Comparison of ENCODE assay signal across 1 cellular context in the genomic region with DNA sequence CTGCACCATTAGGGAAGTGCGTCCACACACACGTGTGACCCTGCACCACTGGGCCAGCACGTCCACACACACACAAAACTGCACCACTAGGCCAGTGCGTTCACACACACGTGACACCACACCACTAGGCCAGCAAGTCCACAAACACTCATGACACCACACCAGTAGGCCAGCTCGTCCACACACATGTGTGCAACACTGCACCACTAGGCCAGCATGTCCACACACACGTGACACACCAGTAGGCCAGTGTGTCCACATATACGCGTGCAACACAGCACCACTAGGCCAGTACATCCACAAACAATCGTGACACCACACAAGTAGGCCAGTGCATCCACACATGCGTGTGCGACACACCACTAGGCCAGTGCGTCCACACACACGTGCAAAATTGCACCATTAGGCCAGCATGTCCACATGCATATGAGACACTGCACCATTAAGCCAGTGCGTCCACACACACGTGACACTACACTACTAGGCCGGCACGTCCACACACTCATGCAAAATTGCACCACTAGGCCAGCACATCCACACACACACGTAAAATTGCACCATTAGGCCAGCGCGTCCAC.
TF ChIP-seq lines count a peak whose summit lies in the region.

No MANE protein-coding gene starts in this region.

TF ChIP-seq in K562, 482 proteins besides CTCF, POLR2A, EP300 and RAD21:
- TF ChIP-seq CBFB (CRISPR knock-in tag; IDR thresholded peaks at IDR 0.05) (peak; percentile 56; the same call in 1 of the 2 replicates), WHSC1 (IDR thresholded peaks at IDR 0.05; ENCODE audit: low read length) (peak; percentile 13), FOXA3 (CRISPR knock-in tag; conservative IDR thresholded peaks at IDR 0.05 in 1 of 2, IDR thresholded peaks at IDR 0.05 in 1 of 2) (peak in 1 of 2 experiments; percentile 47; a peak in 1 of 4 replicates), ZNF143 (CRISPR knock-in tag; IDR thresholded peaks at IDR 0.05) (0 out of 2 replicates have a peak, but pooled peaks have one; percentile 21), MEIS2 (IDR thresholded peaks at IDR 0.05; ENCODE audit: partially characterized antibody) (no peak), CREM (IDR thresholded peaks at IDR 0.05; ENCODE audit: low read depth) (no peak), ZFP36 (IDR thresholded peaks at IDR 0.05; ENCODE audit: low read depth, low read length, partially characterized antibody) (no peak), ZBTB8A (IDR thresholded peaks at IDR 0.05; ENCODE audit: partially characterized antibody) (no peak), GTF2A2 (tag; IDR thresholded peaks at IDR 0.05) (no peak), RBM22 (IDR thresholded peaks at IDR 0.05; ENCODE audit: low read depth, low read length, poor library complexity, severe bottlenecking) (peak; percentile 71), POLR2G (IDR thresholded peaks at IDR 0.05; ENCODE audit: low read depth, low read length) (peak; percentile 25; the same call in 1 of the 2 replicates)
- TF ChIP-seq, protein P1, sequence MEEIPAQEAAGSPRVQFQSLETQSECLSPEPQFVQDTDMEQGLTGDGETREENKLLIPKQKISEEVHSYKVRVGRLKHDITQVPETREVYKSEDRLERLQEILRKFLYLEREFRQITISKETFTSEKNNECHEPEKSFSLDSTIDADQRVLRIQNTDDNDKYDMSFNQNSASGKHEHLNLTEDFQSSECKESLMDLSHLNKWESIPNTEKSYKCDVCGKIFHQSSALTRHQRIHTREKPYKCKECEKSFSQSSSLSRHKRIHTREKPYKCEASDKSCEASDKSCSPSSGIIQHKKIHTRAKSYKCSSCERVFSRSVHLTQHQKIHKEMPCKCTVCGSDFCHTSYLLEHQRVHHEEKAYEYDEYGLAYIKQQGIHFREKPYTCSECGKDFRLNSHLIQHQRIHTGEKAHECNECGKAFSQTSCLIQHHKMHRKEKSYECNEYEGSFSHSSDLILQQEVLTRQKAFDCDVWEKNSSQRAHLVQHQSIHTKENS (CRISPR knock-in tag; IDR thresholded peaks at IDR 0.05), result no peak
- TF ChIP-seq, protein P2, sequence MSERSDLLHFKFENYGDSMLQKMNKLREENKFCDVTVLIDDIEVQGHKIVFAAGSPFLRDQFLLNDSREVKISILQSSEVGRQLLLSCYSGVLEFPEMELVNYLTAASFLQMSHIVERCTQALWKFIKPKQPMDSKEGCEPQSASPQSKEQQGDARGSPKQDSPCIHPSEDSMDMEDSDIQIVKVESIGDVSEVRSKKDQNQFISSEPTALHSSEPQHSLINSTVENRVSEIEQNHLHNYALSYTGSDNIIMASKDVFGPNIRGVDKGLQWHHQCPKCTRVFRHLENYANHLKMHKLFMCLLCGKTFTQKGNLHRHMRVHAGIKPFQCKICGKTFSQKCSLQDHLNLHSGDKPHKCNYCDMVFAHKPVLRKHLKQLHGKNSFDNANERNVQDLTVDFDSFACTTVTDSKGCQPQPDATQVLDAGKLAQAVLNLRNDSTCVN (CRISPR knock-in tag; IDR thresholded peaks at IDR 0.05), result no peak
- TF ChIP-seq, protein P3, sequence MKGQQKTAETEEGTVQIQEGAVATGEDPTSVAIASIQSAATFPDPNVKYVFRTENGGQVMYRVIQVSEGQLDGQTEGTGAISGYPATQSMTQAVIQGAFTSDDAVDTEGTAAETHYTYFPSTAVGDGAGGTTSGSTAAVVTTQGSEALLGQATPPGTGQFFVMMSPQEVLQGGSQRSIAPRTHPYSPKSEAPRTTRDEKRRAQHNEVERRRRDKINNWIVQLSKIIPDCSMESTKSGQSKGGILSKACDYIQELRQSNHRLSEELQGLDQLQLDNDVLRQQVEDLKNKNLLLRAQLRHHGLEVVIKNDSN (CRISPR knock-in tag; IDR thresholded peaks at IDR 0.05), result peak; percentile 48
- TF ChIP-seq, protein P4, sequence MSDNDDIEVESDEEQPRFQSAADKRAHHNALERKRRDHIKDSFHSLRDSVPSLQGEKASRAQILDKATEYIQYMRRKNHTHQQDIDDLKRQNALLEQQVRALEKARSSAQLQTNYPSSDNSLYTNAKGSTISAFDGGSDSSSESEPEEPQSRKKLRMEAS (CRISPR knock-in tag; IDR thresholded peaks at IDR 0.05), result peak; percentile 60; the same call in 1 of the 2 replicates
